In the genomic region with DNA sequence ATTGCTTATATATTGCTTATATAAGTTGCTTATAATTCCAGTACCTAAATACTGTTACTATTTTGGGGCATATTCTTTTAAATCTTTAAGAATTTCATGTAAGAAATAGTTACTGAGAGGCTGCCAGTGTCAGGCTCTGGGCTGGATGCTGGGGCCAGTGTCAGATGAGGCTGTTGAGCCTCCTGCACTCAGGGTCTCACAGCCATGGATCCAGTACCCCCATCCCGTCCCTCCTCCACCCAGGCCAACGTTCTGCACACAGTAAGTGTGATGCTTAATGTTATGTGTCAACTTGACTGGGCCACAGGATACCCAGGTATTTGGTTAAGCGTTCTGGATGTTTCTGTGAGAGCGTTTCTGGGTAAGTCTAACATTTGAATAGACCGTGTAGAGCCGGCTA, we compare ENCODE assay signal across 7 cellular contexts.
"Had no signal": no experiment of that assay in that cellular context is flagged by ENCODE, and none has a peak within 500 bp of the region (broad histone marks: within the 10 kb centered on the region; RNA-seq: fewer than 3 reads in every experiment).

No MANE protein-coding gene starts in this region.

- ATAC-seq: GM23338, HepG2 had no signal

- H3K4me3 ChIP-seq: GM23338 had no signal

- DNase-seq: H9, HCEC 1CT, KBM-7 had no signal

- FAIRE-seq: H1, H54, HepG2 had no signal
